9 cellular contexts compared by ENCODE assay signal in the genomic region with DNA sequence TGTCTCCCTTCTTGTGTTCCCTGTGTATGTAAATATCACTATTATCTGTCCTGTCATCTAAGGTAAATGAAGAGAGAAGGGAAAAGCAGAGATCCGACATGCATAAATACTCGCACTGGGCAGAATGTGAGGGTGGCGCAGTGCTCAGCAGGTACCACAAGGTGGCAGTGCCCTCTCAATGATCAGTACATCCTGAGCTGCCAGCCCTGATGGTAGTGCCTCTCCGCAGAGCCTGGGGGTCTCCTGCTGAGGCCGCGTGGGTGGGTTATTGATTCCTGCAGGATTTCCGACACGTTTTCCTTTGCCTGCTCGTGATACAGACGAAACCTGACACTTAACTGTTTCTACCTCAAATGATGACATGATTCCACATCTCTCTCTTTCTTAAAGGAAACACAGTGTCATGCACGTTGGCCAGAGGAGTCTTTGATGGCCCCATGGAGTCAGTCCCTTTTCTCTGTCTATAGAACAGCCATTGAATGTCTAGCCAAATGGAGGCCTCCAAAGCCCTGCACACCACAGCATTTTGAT. TPM values are rescaled to one million over a fixed set of nuclear protein-coding genes. Genes with fewer than 3 reads are reported as not detected.
DNase-seq lines count a peak whose midpoint lies in the region; ATAC-seq, FAIRE-seq and TF ChIP-seq lines count a peak whose summit lies in the region.
"Had no signal": no experiment of that assay in that cellular context is flagged by ENCODE, and none has a peak within 500 bp of the region (broad histone marks: within the 10 kb centered on the region; RNA-seq: fewer than 3 reads in every experiment).

No MANE protein-coding gene starts in this region.

- no peak overlapping the region for H2BK15ac ChIP-seq in H1 (ENCODE audit: low read length)

- no peaks in the 10 kb centered on the region for H3K23me2 ChIP-seq in H1 (ENCODE audit: low read depth, low read length)

- H3K79me1 ChIP-seq in H1 (ENCODE audit: low read depth, low read length): no peaks in the 10 kb centered on the region

- ATAC-seq in GM19438 (IDR thresholded peaks at IDR 0.05; ENCODE audit: low read depth, unreplicated experiment) (peak; percentile 95), HG03457 (IDR thresholded peaks at IDR 0.05; ENCODE audit: unreplicated experiment) (peak; percentile 88)

- no peak overlapping the region for H2BK20ac ChIP-seq in H1 (ENCODE audit: low read length)

- no peak overlapping the region for H3K56ac ChIP-seq in H1 (replicated peaks; ENCODE audit: insufficient read length, low read depth, low read length)

- DNase-seq in CMK (ENCODE audit: low read depth) (peak; percentile 30), NCI-H82 (lab: John Stamatoyannopoulos, UW) (peak; percentile 83), H1 (ENCODE audit: low read depth in 1 of 2, low spot score in 2 of 2) (peak; percentile 31 to 87), middle frontal gyrus (ENCODE audit: extremely low spot score, low spot score) (peak; percentile 13)
- peak; percentile 42 to 51 for DNase-seq in activated CD8-positive, alpha-beta memory T cell treated with anti-CD3 and anti-CD28 coated beads for 1 hour (ENCODE audit: extremely low read depth in 1 of 2, low read depth in 1 of 2)
- peak; percentile 23 to 38 for DNase-seq in stimulated activated CD8-positive, alpha-beta memory T cell treated with anti-CD3 and anti-CD28 coated beads, Interleukin-4, amount 100 ng/mL, for 1 hour (ENCODE audit: low read depth in 2 of 2, low spot score in 1 of 2)

- no peak overlapping the region for H4K5ac ChIP-seq in H1 (ENCODE audit: insufficient read length, low read depth, low read length)

- no peak overlapping the region for H3K4ac ChIP-seq in H1 (replicated peaks; ENCODE audit: insufficient read length, low read depth, low read length)

- no peak overlapping the region for H2AK5ac ChIP-seq in H1 (ENCODE audit: low read depth, low read length)

- H2BK120ac ChIP-seq in H1 (replicated peaks; ENCODE audit: low read depth, low read length): no peak overlapping the region

- POLR2A ChIA-PET in H1 (lab: Charles Lee; ENCODE audit: partially characterized antibody): interaction anchor here (1.1 kb wide), 1 partner anchor 15 kb away, joined by 4 read pairs; no protein-coding TSS in a partner anchor

- no peak overlapping the region for H3K14ac ChIP-seq in H1 (ENCODE audit: insufficient read length)

- no peaks in the 10 kb centered on the region for H4K20me1 ChIP-seq in H1 (replicated peaks in 1 of 2; ENCODE audit: control insufficient read depth in 1 of 2, insufficient read depth in 2 of 2, low read length in 2 of 2)

- no peak overlapping the region for H4K8ac ChIP-seq in H1 (ENCODE audit: extremely low read depth, insufficient read depth, low read length)

- no peak overlapping the region for H2BK12ac ChIP-seq in H1 (ENCODE audit: low read depth, low read length)

- no peaks in the 10 kb centered on the region for H3K79me2 ChIP-seq in H1 (ENCODE audit: control insufficient read depth in 1 of 2, insufficient read depth in 2 of 2, low read length in 2 of 2)

- CTCF ChIA-PET in H1 (lab: Charles Lee; ENCODE audit: partially characterized antibody): interaction anchor here (0.6 to 15.5 kb wide), 43 partner anchors 7 to 432 kb away, joined by 3 to 558 read pairs (median 4); no protein-coding TSS in a partner anchor

- no peak overlapping the region for H3K4me3 ChIP-seq in H1 (ENCODE audit: extremely low read depth in 1 of 4, insufficient read depth in 2 of 4, low read depth in 3 of 4, low read length in 4 of 4)

- no peak for TF ChIP-seq POLR2A in H1 (IDR thresholded peaks at IDR 0.05; ENCODE audit: control extremely low read depth in 1 of 2, low read depth in 2 of 2, low read length in 2 of 2)

- H3K9ac ChIP-seq in H1 (replicated peaks in 1 of 4; ENCODE audit: extremely low read depth in 1 of 4, low read depth in 3 of 4, low read length in 3 of 4): no peak overlapping the region

- peak; percentile 89 to 99 (median 97) for TF ChIP-seq CTCF in H1 (IDR thresholded peaks at IDR 0.05; ENCODE audit: control extremely low read depth in 1 of 3, insufficient read depth in 1 of 3, low read depth in 1 of 3, low read length in 3 of 3)

- no peak for TF ChIP-seq EP300 in H1 (IDR thresholded peaks at IDR 0.05; ENCODE audit: borderline replicate concordance in 1 of 2, low read depth in 2 of 2, low read length in 2 of 2)

- no peaks in the 10 kb centered on the region for H3K36me3 ChIP-seq in H1 (ENCODE audit: control insufficient read depth in 2 of 4, insufficient read depth in 4 of 4, low read length in 3 of 4)

- H3K4me2 ChIP-seq in H1 (ENCODE audit: insufficient read depth in 1 of 2, low read depth in 2 of 2, low read length in 2 of 2): peak overlapping the region in 1 of 2 experiments; percentile 54; a peak in 2 of 4 replicates

- 15% methylated on average over 11 of the region's 11 CpGs; no CpG with 5 or more reads in 1 of the 2 experiments for WGBS in H1 (ENCODE audit: extremely low coverage in 1 of 2, insufficient coverage in 1 of 2, insufficient read length in 1 of 2, insufficient replicate concordance in 2 of 2, low coverage in 1 of 2, low lambda C conversion rate in 2 of 2, missing lambda C conversion rate in 1 of 2), 2 experiments

- no peak overlapping the region for H2BK5ac ChIP-seq in H1 (ENCODE audit: low read depth, low read length)

- H3K9me3 ChIP-seq in H1 (ENCODE audit: insufficient read depth in 2 of 2, low read depth in 1 of 2, low read length in 1 of 2): no peaks in the 10 kb centered on the region

- H3K4me1 ChIP-seq in H1 (replicated peaks in 1 of 4; ENCODE audit: control insufficient read depth in 3 of 4, insufficient read depth in 4 of 4, low read length in 3 of 4): no peaks in the 10 kb centered on the region

- H3K23ac ChIP-seq in H1 (ENCODE audit: insufficient read length): no peak overlapping the region

- no peak overlapping the region for H3K18ac ChIP-seq in H1 (ENCODE audit: extremely low read depth, low read length)

- peak; percentile 98 to 99 for TF ChIP-seq RAD21 in H1 (IDR thresholded peaks at IDR 0.05 in 1 of 2, conservative IDR thresholded peaks at IDR 0.05 in 1 of 2; ENCODE audit: low read depth in 2 of 2, low read length in 2 of 2)

- H2AFZ ChIP-seq in H1 (ENCODE audit: low read length): peak overlapping the region; percentile 40; the same call in 1 of the 2 replicates

- H3K27ac ChIP-seq in H1 (ENCODE audit: low read depth, low read length): no peak overlapping the region

- no peak overlapping the region for H4K91ac ChIP-seq in H1 (replicated peaks; ENCODE audit: insufficient read length, low read length)

- FAIRE-seq in H1 (lab: Jason Lieb, UNC): peak; percentile 87

- no peaks in the 10 kb centered on the region for H3K27me3 ChIP-seq in H1 (replicated peaks in 1 of 4; ENCODE audit: control insufficient read depth in 3 of 4, extremely low read depth in 1 of 4, insufficient read depth in 3 of 4, low read length in 3 of 4)

TF ChIP-seq in H1, 55 proteins besides CTCF, POLR2A, EP300 and RAD21 (continues in another document):
- TF ChIP-seq, protein P1, sequence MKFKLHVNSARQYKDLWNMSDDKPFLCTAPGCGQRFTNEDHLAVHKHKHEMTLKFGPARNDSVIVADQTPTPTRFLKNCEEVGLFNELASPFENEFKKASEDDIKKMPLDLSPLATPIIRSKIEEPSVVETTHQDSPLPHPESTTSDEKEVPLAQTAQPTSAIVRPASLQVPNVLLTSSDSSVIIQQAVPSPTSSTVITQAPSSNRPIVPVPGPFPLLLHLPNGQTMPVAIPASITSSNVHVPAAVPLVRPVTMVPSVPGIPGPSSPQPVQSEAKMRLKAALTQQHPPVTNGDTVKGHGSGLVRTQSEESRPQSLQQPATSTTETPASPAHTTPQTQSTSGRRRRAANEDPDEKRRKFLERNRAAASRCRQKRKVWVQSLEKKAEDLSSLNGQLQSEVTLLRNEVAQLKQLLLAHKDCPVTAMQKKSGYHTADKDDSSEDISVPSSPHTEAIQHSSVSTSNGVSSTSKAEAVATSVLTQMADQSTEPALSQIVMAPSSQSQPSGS (IDR thresholded peaks at IDR 0.05; ENCODE audit: low read length): no peak
- TF ChIP-seq BCL11A (IDR thresholded peaks at IDR 0.05; ENCODE audit: low read depth in 2 of 2, low read length in 2 of 2): no peak
- TF ChIP-seq ASH2L (IDR thresholded peaks at IDR 0.05; ENCODE audit: low read length): peak; percentile 26
- no peak for TF ChIP-seq SP4 (IDR thresholded peaks at IDR 0.05; ENCODE audit: low read length)
- no peak for TF ChIP-seq CBX8 (IDR thresholded peaks at IDR 0.05; ENCODE audit: borderline replicate concordance, low read depth, low read length)
- TF ChIP-seq SIX5 (IDR thresholded peaks at IDR 0.05; ENCODE audit: low read depth, low read length): no peak
- TF ChIP-seq KDM4A (IDR thresholded peaks at IDR 0.05; ENCODE audit: low read depth, low read length, severe bottlenecking): no peak

RNA-seq across cellular contexts. Expression of a gene that starts 19.8 kb away (rescaled TPM):
- total RNA-seq in H1 (2021; fragmentation: NEBNext Ultra II Directional; extraction: Animal tissue kit (Norgen Biotek cat#: 25700)): not detected in 2 replicates
- polyA plus RNA-seq in H1 (2011; rRNA removed): not detected in 2 replicates
- not detected for polyA plus RNA-seq in H1 (2011; cell fraction: cytosol; rRNA removed)
- not detected for polyA plus RNA-seq in H1 (2011; cell fraction: nucleus; rRNA removed)
- polyA plus RNA-seq in H1 (2012, experiment 1 of 2): not detected in 4 replicates
- polyA plus RNA-seq in H1 (2012, experiment 2 of 2): not detected
- polyA plus RNA-seq in H1 (2013, experiment 1 of 2): not detected
- polyA plus RNA-seq in H1 (2013, experiment 2 of 2): not detected
- not detected in 2 replicates for polyA minus RNA-seq in H1 (2011; rRNA and poly(A)+ RNA removed)
- polyA minus RNA-seq in H1 (2011; cell fraction: cytosol; rRNA and poly(A)+ RNA removed): not detected
- not detected for polyA minus RNA-seq in H1 (2011; cell fraction: nucleus; rRNA and poly(A)+ RNA removed)

RNA-seq across cellular contexts. Expression of a gene that starts 23.3 kb away (rescaled TPM):
- not detected in 2 replicates for total RNA-seq in H1 (2021; fragmentation: NEBNext Ultra II Directional; extraction: Animal tissue kit (Norgen Biotek cat#: 25700))
- polyA plus RNA-seq in H1 (2011; rRNA removed): 0.03 and 0.09 TPM in 2 replicates
- 0.08 TPM for polyA plus RNA-seq in H1 (2011; cell fraction: cytosol; rRNA removed)
- 0.14 TPM for polyA plus RNA-seq in H1 (2011; cell fraction: nucleus; rRNA removed)
- polyA plus RNA-seq in H1 (2012, experiment 1 of 2): not detected in 4 replicates
- not detected for polyA plus RNA-seq in H1 (2012, experiment 2 of 2)
- 0.02 TPM for polyA plus RNA-seq in H1 (2013, experiment 1 of 2)
- not detected for polyA plus RNA-seq in H1 (2013, experiment 2 of 2)
- 0.35 and 0.68 TPM in 2 replicates for polyA minus RNA-seq in H1 (2011; rRNA and poly(A)+ RNA removed)
- not detected for polyA minus RNA-seq in H1 (2011; cell fraction: cytosol; rRNA and poly(A)+ RNA removed)
- not detected for polyA minus RNA-seq in H1 (2011; cell fraction: nucleus; rRNA and poly(A)+ RNA removed)
- polyA plus RNA-seq: adipose tissue had no signal

RNA-seq across cellular contexts. Expression of a gene that starts 39.3 kb away (rescaled TPM):
- not detected in 2 replicates for total RNA-seq in H1 (2021; fragmentation: NEBNext Ultra II Directional; extraction: Animal tissue kit (Norgen Biotek cat#: 25700))
- polyA plus RNA-seq in H1 (2011; rRNA removed): not detected in 2 replicates
- not detected for polyA plus RNA-seq in H1 (2011; cell fraction: cytosol; rRNA removed)
- not detected for polyA plus RNA-seq in H1 (2011; cell fraction: nucleus; rRNA removed)
- 0.07 to 0.14 TPM (median 0.09 TPM) in 4 replicates for polyA plus RNA-seq in H1 (2012, experiment 1 of 2)
- not detected for polyA plus RNA-seq in H1 (2012, experiment 2 of 2)
- not detected for polyA plus RNA-seq in H1 (2013, experiment 1 of 2)
- not detected for polyA plus RNA-seq in H1 (2013, experiment 2 of 2)
- polyA minus RNA-seq in H1 (2011; rRNA and poly(A)+ RNA removed): not detected in 2 replicates
- not detected for polyA minus RNA-seq in H1 (2011; cell fraction: cytosol; rRNA and poly(A)+ RNA removed)
- polyA minus RNA-seq in H1 (2011; cell fraction: nucleus; rRNA and poly(A)+ RNA removed): not detected
- polyA plus RNA-seq: adipose tissue had no signal

Comparison
In these comparisons a context has a peak if more than half of its experiments do, and no peak if none do; other contexts are left out.
1. DNase-seq: peak in every context shown above with its lines; median percentile 83 in NCI-H82; 59 in H1; 46 in activated CD8-positive, alpha-beta memory T cell treated with anti-CD3 and anti-CD28 coated beads for 1 hour; 30 in stimulated activated CD8-positive, alpha-beta memory T cell treated with anti-CD3 and anti-CD28 coated beads, Interleukin-4, amount 100 ng/mL, for 1 hour; 30 in CMK; 13 in middle frontal gyrus.